27 cellular contexts compared by ENCODE assay signal in genomic region chr19:10830370-10830769, GRCh38. TPM values are rescaled to one million over a fixed set of nuclear protein-coding genes. Genes with fewer than 3 reads are reported as not detected.
DNase-seq lines count a peak whose midpoint lies in the region; ATAC-seq, FAIRE-seq and TF ChIP-seq lines count a peak whose summit lies in the region.
"Had no signal": no experiment of that assay in that cellular context is flagged by ENCODE, and none has a peak within 500 bp of the region (broad histone marks: within the 10 kb centered on the region; RNA-seq: fewer than 3 reads in every experiment).

No MANE protein-coding gene starts in this region.

- H4K8ac ChIP-seq in H1 (ENCODE audit: extremely low read depth, insufficient read depth, low read length) = 0 out of 2 replicates have a peak overlapping the region, but pooled peaks have one; percentile 21

- DNase-seq in cardiac muscle cell (ENCODE audit: low read depth in 1 of 2, low spot score in 1 of 2) (no peak), left cardiac atrium (no peak), NT2/D1 (ENCODE audit: low read depth, low spot score) (no peak), H1 (ENCODE audit: low read depth in 1 of 2, low spot score in 2 of 2) (no peak), cerebellum (ENCODE audit: low spot score) (no peak), NCI-H2107 (lab: John Stamatoyannopoulos, UW) (no peak)
- DNase-seq: CD4-positive, CD25-positive, alpha-beta regulatory T cell; DMS53; GM23248; HFFc6; Kasumi-1; NCI-H1092 treated with DMSO at 0.1 percent for 48 hours; NCI-H1436; NCI-H187; NCI-H524 treated with DMSO at 0.1 percent for 48 hours; NCI-H774; PC-3; SHP77 had no signal

- no peaks in the 10 kb centered on the region for H3K27me3 ChIP-seq in cardiac muscle cell
- no peaks in the 10 kb centered on the region for H3K27me3 ChIP-seq in NT2/D1 (ENCODE audit: insufficient read depth, insufficient read length)
- H3K27me3 ChIP-seq in H1 (replicated peaks in 1 of 4; ENCODE audit: control insufficient read depth in 3 of 4, extremely low read depth in 1 of 4, insufficient read depth in 3 of 4, low read length in 3 of 4) = no peaks in the 10 kb centered on the region
- H3K27me3 ChIP-seq: BLaER1 had no signal

- H4K20me1 ChIP-seq in H1 (replicated peaks in 1 of 2; ENCODE audit: control insufficient read depth in 1 of 2, insufficient read depth in 2 of 2, low read length in 2 of 2) = peaks cover 0 to 10% of the 10 kb centered on the region in 2 experiments

- H3K4me1 ChIP-seq in cardiac muscle cell (ENCODE audit: low read depth) (peaks cover 14% of the 10 kb centered on the region), NT2/D1 (ENCODE audit: insufficient read depth, insufficient read length) (peaks cover 11% of the 10 kb centered on the region), H1 (replicated peaks in 1 of 4; ENCODE audit: control insufficient read depth in 3 of 4, insufficient read depth in 4 of 4, low read length in 3 of 4) (peaks cover 0 to 7% (median 4%) of the 10 kb centered on the region in 4 experiments; a peak in 6 of 7 replicates)

- H3K18ac ChIP-seq in H1 (ENCODE audit: extremely low read depth, low read length) = no peak overlapping the region

- H3K4me1 Mint-ChIP-seq in stimulated activated memory B cell treated with anti-CD40 and anti-IgM and Interleukin-4, amounts not matched to agents 10 μg/mL and 1 μg/mL and 100 μg/mL, for 72 hours = peaks cover 3% of the 10 kb centered on the region

- H2BK15ac ChIP-seq in H1 (ENCODE audit: low read length) = no peak overlapping the region

- peaks cover 4% of the 10 kb centered on the region; the same call in 1 of the 2 replicates for H3K23me2 ChIP-seq in H1 (ENCODE audit: low read depth, low read length)

- POLR2A ChIA-PET in H1 (lab: Charles Lee; ENCODE audit: partially characterized antibody) = interaction anchor here (1.0 kb wide), 1 partner anchor 1836 kb away, joined by 3 read pairs; the partner anchor contains the start of genes MAN2B1 and WDR83

- H3K79me1 ChIP-seq in H1 (ENCODE audit: low read depth, low read length) = peaks cover 4% of the 10 kb centered on the region; the same call in 1 of the 2 replicates

- WGBS in H1 (ENCODE audit: extremely low coverage in 1 of 2, insufficient coverage in 1 of 2, insufficient read length in 1 of 2, insufficient replicate concordance in 2 of 2, low coverage in 1 of 2, low lambda C conversion rate in 2 of 2, missing lambda C conversion rate in 1 of 2), 2 experiments = 93% methylated on average over 5 of the region's 7 CpGs; no CpG with 5 or more reads in 1 of the 2 experiments

- H2BK20ac ChIP-seq in H1 (ENCODE audit: low read length) = no peak overlapping the region

- H3K36me3 Mint-ChIP-seq in stimulated activated memory B cell treated with anti-CD40 and anti-IgM and Interleukin-4, amounts not matched to agents 10 μg/mL and 1 μg/mL and 100 μg/mL, for 72 hours = peaks cover 31% of the 10 kb centered on the region

- no peaks in the 10 kb centered on the region for H3K9me3 ChIP-seq in cardiac muscle cell (ENCODE audit: low read depth)
- H3K9me3 ChIP-seq in NT2/D1 (ENCODE audit: insufficient read depth, low read length) = no peaks in the 10 kb centered on the region
- H3K9me3 ChIP-seq in H1 (ENCODE audit: insufficient read depth in 2 of 2, low read depth in 1 of 2, low read length in 1 of 2) = no peaks in the 10 kb centered on the region
- H3K9me3 ChIP-seq: BLaER1, HAP-1 had no signal

- H3K4me3 Mint-ChIP-seq in stimulated activated memory B cell treated with anti-CD40 and anti-IgM and Interleukin-4, amounts not matched to agents 10 μg/mL and 1 μg/mL and 100 μg/mL, for 72 hours = no peak overlapping the region
- H3K4me3 Mint-ChIP-seq: HFFc6 had no signal

- no peaks in the 10 kb centered on the region for H3K27me3 Mint-ChIP-seq in stimulated activated memory B cell treated with anti-CD40 and anti-IgM and Interleukin-4, amounts not matched to agents 10 μg/mL and 1 μg/mL and 100 μg/mL, for 72 hours
- H3K27me3 Mint-ChIP-seq: CD4-positive, CD25-positive, alpha-beta regulatory T cell had no signal

- intact Hi-C loops in left cardiac atrium (cut with DNase I) = no loop called here

- H3K27ac Mint-ChIP-seq in stimulated activated memory B cell treated with anti-CD40 and anti-IgM and Interleukin-4, amounts not matched to agents 10 μg/mL and 1 μg/mL and 100 μg/mL, for 72 hours = peak overlapping the region; percentile 38
- H3K27ac Mint-ChIP-seq: CD4-positive, CD25-positive, alpha-beta regulatory T cell; HFFc6 had no signal

- H3K9ac ChIP-seq in NT2/D1 (ENCODE audit: insufficient read length, low read depth) (peak overlapping the region; percentile 50), H1 (replicated peaks in 1 of 4; ENCODE audit: extremely low read depth in 1 of 4, low read depth in 3 of 4, low read length in 3 of 4) (no peak overlapping the region; a peak in 1 of 7 replicates)
- H3K9ac ChIP-seq: BLaER1, GM23248 had no signal

- no peak overlapping the region for H2BK5ac ChIP-seq in H1 (ENCODE audit: low read depth, low read length)

- no peak for TF ChIP-seq RAD21 in H1 (IDR thresholded peaks at IDR 0.05 in 1 of 2, conservative IDR thresholded peaks at IDR 0.05 in 1 of 2; ENCODE audit: low read depth in 2 of 2, low read length in 2 of 2)

- no peak for ATAC-seq in left cardiac atrium
- ATAC-seq in stimulated activated memory B cell treated with anti-CD40 and anti-IgM and Interleukin-4, amounts not matched to agents 10 μg/mL and 1 μg/mL and 100 μg/mL, for 72 hours = no peak
- ATAC-seq: K562, PC-3 had no signal

- no peak overlapping the region for H2BK120ac ChIP-seq in H1 (replicated peaks; ENCODE audit: low read depth, low read length)

- CTCF ChIA-PET in H1 (lab: Charles Lee; ENCODE audit: partially characterized antibody) = interaction anchor here (1.1 to 4.8 kb wide), 7 partner anchors 9 to 114 kb away, joined by 3 to 22 read pairs (median 7); partner anchors contain the start of gene DNM2

- no peak overlapping the region for H2AK5ac ChIP-seq in H1 (ENCODE audit: low read depth, low read length)

- no peak overlapping the region for H4K5ac ChIP-seq in H1 (ENCODE audit: insufficient read length, low read depth, low read length)

- H3K4me2 ChIP-seq in H1 (ENCODE audit: insufficient read depth in 1 of 2, low read depth in 2 of 2, low read length in 2 of 2) = no peak overlapping the region
- H3K4me2 ChIP-seq: BLaER1 had no signal

- no peak overlapping the region for H3K4ac ChIP-seq in H1 (replicated peaks; ENCODE audit: insufficient read length, low read depth, low read length)

- H3K27ac ChIP-seq in cardiac muscle cell (peak overlapping the region; percentile 89), H1 (ENCODE audit: low read depth, low read length) (no peak overlapping the region)
- H3K27ac ChIP-seq: BLaER1, GM23248 had no signal

- H3K36me3 ChIP-seq in cardiac muscle cell (peaks cover 31% of the 10 kb centered on the region), NT2/D1 (ENCODE audit: insufficient read depth, insufficient read length, low read length) (peaks cover 81% of the 10 kb centered on the region), H1 (ENCODE audit: control insufficient read depth in 2 of 4, insufficient read depth in 4 of 4, low read length in 3 of 4) (peaks cover 2 to 34% (median 14%) of the 10 kb centered on the region in 4 experiments; a peak in 7 of 8 replicates)

- H3K56ac ChIP-seq in H1 (replicated peaks; ENCODE audit: insufficient read length, low read depth, low read length) = no peak overlapping the region

- no peak overlapping the region for H3K14ac ChIP-seq in H1 (ENCODE audit: insufficient read length)

- H4K91ac ChIP-seq in H1 (replicated peaks; ENCODE audit: insufficient read length, low read length) = no peak overlapping the region

- no peaks in the 10 kb centered on the region for H3K79me2 ChIP-seq in H1 (ENCODE audit: control insufficient read depth in 1 of 2, insufficient read depth in 2 of 2, low read length in 2 of 2)

- H2AFZ ChIP-seq in H1 (ENCODE audit: low read length) = no peak overlapping the region
- H2AFZ ChIP-seq: GM23248 had no signal

- H2BK12ac ChIP-seq in H1 (ENCODE audit: low read depth, low read length) = no peak overlapping the region

- no peak overlapping the region for H3K23ac ChIP-seq in H1 (ENCODE audit: insufficient read length)

- TF ChIP-seq CTCF in cardiac muscle cell (IDR thresholded peaks at IDR 0.05; ENCODE audit: low read depth, low read length) = no peak
- TF ChIP-seq CTCF in H1 (IDR thresholded peaks at IDR 0.05; ENCODE audit: control extremely low read depth in 1 of 3, insufficient read depth in 1 of 3, low read depth in 1 of 3, low read length in 3 of 3) = no peak

- FAIRE-seq in H1 (lab: Jason Lieb, UNC) = no peak
- FAIRE-seq: A204.1, GM18507, K562 had no signal

- H3K9me3 Mint-ChIP-seq in stimulated activated memory B cell treated with anti-CD40 and anti-IgM and Interleukin-4, amounts not matched to agents 10 μg/mL and 1 μg/mL and 100 μg/mL, for 72 hours = peaks cover under 1% of the 10 kb centered on the region
- H3K9me3 Mint-ChIP-seq: CD4-positive, CD25-positive, alpha-beta regulatory T cell had no signal

- H3K4me3 ChIP-seq in cardiac muscle cell = no peak overlapping the region
- no peak overlapping the region for H3K4me3 ChIP-seq in NT2/D1 (ENCODE audit: insufficient read length, low read depth)
- no peak overlapping the region for H3K4me3 ChIP-seq in H1 (ENCODE audit: extremely low read depth in 1 of 4, insufficient read depth in 2 of 4, low read depth in 3 of 4, low read length in 4 of 4)
- H3K4me3 ChIP-seq: BLaER1, GM23248, HAP-1, K562 had no signal

- no peak for TF ChIP-seq EP300 in H1 (IDR thresholded peaks at IDR 0.05; ENCODE audit: borderline replicate concordance in 1 of 2, low read depth in 2 of 2, low read length in 2 of 2)

- no peak for TF ChIP-seq POLR2A in H1 (IDR thresholded peaks at IDR 0.05; ENCODE audit: control extremely low read depth in 1 of 2, low read depth in 2 of 2, low read length in 2 of 2)

RNA-seq across cellular contexts. Expression of gene TMED1, which starts 5.6 kb away (rescaled TPM):
- total RNA-seq in cardiac muscle cell (77.5 and 83.1 TPM in 2 replicates), left cardiac atrium (10 to 100 TPM; 27.2 to 28.5 TPM), cerebellum (8.0 TPM)
- polyA plus RNA-seq in cardiac muscle cell (131 and 137 TPM in 2 replicates), H1 (2011; rRNA removed) (31.9 and 41.7 TPM in 2 replicates)
- 26.2 and 26.9 TPM in 2 replicates for total RNA-seq in H1 (2021; fragmentation: NEBNext Ultra II Directional; extraction: Animal tissue kit (Norgen Biotek cat#: 25700))
- polyA plus RNA-seq in H1 (2011; cell fraction: cytosol; rRNA removed) = 44.8 TPM
- polyA plus RNA-seq in H1 (2011; cell fraction: nucleus; rRNA removed) = 29.2 TPM
- 19.0 to 35.1 TPM (median 31.2 TPM) in 4 replicates for polyA plus RNA-seq in H1 (2012, experiment 1 of 2)
- 31.9 TPM for polyA plus RNA-seq in H1 (2012, experiment 2 of 2)
- 25.1 TPM for polyA plus RNA-seq in H1 (2013, experiment 1 of 2)
- 31.6 TPM for polyA plus RNA-seq in H1 (2013, experiment 2 of 2)
- polyA minus RNA-seq in H1 (2011; rRNA and poly(A)+ RNA removed) = 13.8 and 22.8 TPM in 2 replicates
- polyA minus RNA-seq in H1 (2011; cell fraction: cytosol; rRNA and poly(A)+ RNA removed) = 16.4 TPM
- polyA minus RNA-seq in H1 (2011; cell fraction: nucleus; rRNA and poly(A)+ RNA removed) = 8.5 TPM

RNA-seq across cellular contexts. Expression of gene C19orf38, which starts 17.8 kb away (rescaled TPM):
- total RNA-seq in cardiac muscle cell (0.33 TPM in 1 of 2 replicates, not detected in the other), left cardiac atrium (1 to 10 TPM; 1.1 to 1.2 TPM), cerebellum (0.54 TPM)
- polyA plus RNA-seq in cardiac muscle cell (0.64 and 1.1 TPM in 2 replicates), H1 (2011; rRNA removed) (0.53 and 0.77 TPM in 2 replicates)
- 0.27 TPM in 1 of 2 replicates, not detected in the other for total RNA-seq in H1 (2021; fragmentation: NEBNext Ultra II Directional; extraction: Animal tissue kit (Norgen Biotek cat#: 25700))
- 0.50 TPM for polyA plus RNA-seq in H1 (2011; cell fraction: cytosol; rRNA removed)
- polyA plus RNA-seq in H1 (2011; cell fraction: nucleus; rRNA removed) = 0.68 TPM
- 0.32 to 0.66 TPM (median 0.39 TPM) in 3 of 4 replicates, not detected in the other for polyA plus RNA-seq in H1 (2012, experiment 1 of 2)
- 0.39 TPM for polyA plus RNA-seq in H1 (2012, experiment 2 of 2)
- polyA plus RNA-seq in H1 (2013, experiment 1 of 2) = 0.20 TPM
- 0.31 TPM for polyA plus RNA-seq in H1 (2013, experiment 2 of 2)
- polyA minus RNA-seq in H1 (2011; rRNA and poly(A)+ RNA removed) = 0.20 and 0.28 TPM in 2 replicates
- polyA minus RNA-seq in H1 (2011; cell fraction: cytosol; rRNA and poly(A)+ RNA removed) = not detected
- 1.1 TPM for polyA minus RNA-seq in H1 (2011; cell fraction: nucleus; rRNA and poly(A)+ RNA removed)
- total RNA-seq: Daoy, G401, HT1080 had no signal

RNA-seq across cellular contexts. Expression of gene CARM1, which starts 41.0 kb away (rescaled TPM):
- total RNA-seq in cardiac muscle cell (90.7 and 92.6 TPM in 2 replicates), left cardiac atrium (10 to 100 TPM; 31.9 to 32.4 TPM), cerebellum (26.0 TPM)
- polyA plus RNA-seq in cardiac muscle cell (46.8 and 81.2 TPM in 2 replicates), H1 (2011; rRNA removed) (164 and 270 TPM in 2 replicates)
- total RNA-seq in H1 (2021; fragmentation: NEBNext Ultra II Directional; extraction: Animal tissue kit (Norgen Biotek cat#: 25700)) = 134 and 136 TPM in 2 replicates
- polyA plus RNA-seq in H1 (2011; cell fraction: cytosol; rRNA removed) = 106 TPM
- 178 TPM for polyA plus RNA-seq in H1 (2011; cell fraction: nucleus; rRNA removed)
- polyA plus RNA-seq in H1 (2012, experiment 1 of 2) = 75.6 to 138 TPM (median 129 TPM) in 4 replicates
- polyA plus RNA-seq in H1 (2012, experiment 2 of 2) = 122 TPM
- 125 TPM for polyA plus RNA-seq in H1 (2013, experiment 1 of 2)
- polyA plus RNA-seq in H1 (2013, experiment 2 of 2) = 126 TPM
- polyA minus RNA-seq in H1 (2011; rRNA and poly(A)+ RNA removed) = 71.3 and 96.2 TPM in 2 replicates
- 60.0 TPM for polyA minus RNA-seq in H1 (2011; cell fraction: cytosol; rRNA and poly(A)+ RNA removed)
- 48.8 TPM for polyA minus RNA-seq in H1 (2011; cell fraction: nucleus; rRNA and poly(A)+ RNA removed)
